14 cellular contexts compared by ENCODE assay signal in the genomic region with DNA sequence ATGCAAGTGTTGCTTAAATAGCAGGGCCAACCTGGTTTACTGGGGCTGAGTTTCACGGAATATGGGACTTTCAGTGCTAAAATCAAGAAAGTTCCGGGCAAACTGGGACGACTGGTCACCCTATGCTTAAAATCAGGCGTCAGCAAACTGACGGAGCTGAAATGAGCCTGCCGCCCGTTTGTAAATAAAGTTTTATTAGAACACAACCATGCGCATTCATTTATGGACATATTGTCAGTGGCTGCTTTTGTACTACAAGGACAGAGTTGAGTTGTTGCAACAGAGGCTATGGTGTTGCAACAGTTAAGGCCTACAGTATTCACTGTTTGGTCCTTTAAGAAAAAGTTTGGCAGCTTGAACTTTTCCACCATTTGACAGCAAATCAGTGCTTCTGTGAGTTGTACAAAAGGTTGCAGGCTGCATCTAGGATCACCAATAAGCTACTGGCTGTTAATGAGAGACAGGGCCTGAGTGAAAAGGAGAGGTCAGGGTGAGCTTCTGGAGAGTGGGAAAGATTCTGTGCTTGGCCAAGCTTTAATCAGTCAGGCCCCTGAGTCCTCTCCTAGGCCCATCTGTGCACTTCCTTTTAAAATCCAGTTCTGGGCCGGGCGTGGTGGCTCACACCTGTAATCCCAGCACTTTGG. TPM values are rescaled to one million over a fixed set of nuclear protein-coding genes. Genes with fewer than 3 reads are reported as not detected.
DNase-seq lines count a peak whose midpoint lies in the region; ATAC-seq and TF ChIP-seq lines count a peak whose summit lies in the region.
"Had no signal": no experiment of that assay in that cellular context is flagged by ENCODE, and none has a peak within 500 bp of the region (broad histone marks: within the 10 kb centered on the region; RNA-seq: fewer than 3 reads in every experiment).

No MANE protein-coding gene starts in this region.

- peaks cover 0 to 6% (median 0%) of the 10 kb centered on the region in 4 donors for H3K9me3 ChIP-seq in tibial nerve

- CTCF ChIA-PET in activated naive CD4-positive, alpha-beta T cell treated with anti-CD3 and anti-CD28 coated beads for 36 hours (lab: Charles Lee) = interaction anchor here (0.6 to 9.1 kb wide), 7 partner anchors 15 to 226 kb away, joined by 3 to 306 read pairs (median 3); partner anchors contain the start of gene ISCU
- CTCF ChIA-PET in activated naive CD4-positive, alpha-beta T cell treated with anti-CD3 and anti-CD28 coated beads, Interleukin-2, amount 10 ng/mL, durations not matched to agents 7 days and 5 days (lab: Charles Lee) = interaction anchor here (4.5 to 9.2 kb wide), 3 partner anchors 11 to 54 kb away, joined by 23 to 268 read pairs (median 160); partner anchors contain the start of genes ISCU, SART3 and SELPLG
- CTCF ChIA-PET in T-cell (lab: Charles Lee) = interaction anchor here (0.6 to 5.0 kb wide), 8 partner anchors 9 to 183 kb away, joined by 3 to 112 read pairs (median 3); partner anchors contain the start of genes ISCU (in 1 of the 2) and SELPLG (in 1 of the 2)

- no peak overlapping the region for H3K4me3 ChIP-seq in fibroblast of the aortic adventitia (ENCODE audit: low read depth, low read length)
- no peak overlapping the region for H3K4me3 ChIP-seq in tibial nerve
- H3K4me3 ChIP-seq: cardiac muscle cell had no signal

- no peaks in the 10 kb centered on the region for H3K27me3 Mint-ChIP-seq in activated naive CD4-positive, alpha-beta T cell treated with anti-CD3 and anti-CD28 coated beads for 36 hours (ENCODE audit: low read depth)
- no peaks in the 10 kb centered on the region for H3K27me3 Mint-ChIP-seq in activated naive CD4-positive, alpha-beta T cell treated with anti-CD3 and anti-CD28 coated beads, Interleukin-2, amount 10 ng/mL, durations not matched to agents 7 days and 5 days
- H3K27me3 Mint-ChIP-seq in T-cell = no peaks in the 10 kb centered on the region
- H3K27me3 Mint-ChIP-seq in stimulated activated memory B cell treated with anti-CD40 and anti-IgM and Interleukin-4, amounts not matched to agents 10 μg/mL and 1 μg/mL and 100 μg/mL, for 72 hours = no peaks in the 10 kb centered on the region
- peaks cover 18% of the 10 kb centered on the region for H3K27me3 Mint-ChIP-seq in endothelial cell (ENCODE audit: unreplicated experiment)
- H3K27me3 Mint-ChIP-seq: activated T-helper 17 cell treated with anti-CD3 and anti-CD28 coated beads, Interleukin-2, amount 50 U/mL, for 72 hours had no signal

- H3K36me3 Mint-ChIP-seq in activated naive CD4-positive, alpha-beta T cell treated with anti-CD3 and anti-CD28 coated beads for 36 hours (ENCODE audit: low read depth) = peaks cover 28% of the 10 kb centered on the region
- H3K36me3 Mint-ChIP-seq in activated naive CD4-positive, alpha-beta T cell treated with anti-CD3 and anti-CD28 coated beads, Interleukin-2, amount 10 ng/mL, durations not matched to agents 7 days and 5 days = peaks cover 80% of the 10 kb centered on the region
- peaks cover 49% of the 10 kb centered on the region for H3K36me3 Mint-ChIP-seq in T-cell
- H3K36me3 Mint-ChIP-seq in stimulated activated memory B cell treated with anti-CD40 and anti-IgM and Interleukin-4, amounts not matched to agents 10 μg/mL and 1 μg/mL and 100 μg/mL, for 72 hours = peaks cover 14% of the 10 kb centered on the region
- H3K36me3 Mint-ChIP-seq in endothelial cell (ENCODE audit: low read depth, unreplicated experiment) = no peaks in the 10 kb centered on the region

- H3K4me3 Mint-ChIP-seq in activated naive CD4-positive, alpha-beta T cell treated with anti-CD3 and anti-CD28 coated beads for 36 hours = no peak overlapping the region
- H3K4me3 Mint-ChIP-seq in activated naive CD4-positive, alpha-beta T cell treated with anti-CD3 and anti-CD28 coated beads, Interleukin-2, amount 10 ng/mL, durations not matched to agents 7 days and 5 days = no peak overlapping the region
- H3K4me3 Mint-ChIP-seq in T-cell = no peak overlapping the region
- no peak overlapping the region for H3K4me3 Mint-ChIP-seq in stimulated activated memory B cell treated with anti-CD40 and anti-IgM and Interleukin-4, amounts not matched to agents 10 μg/mL and 1 μg/mL and 100 μg/mL, for 72 hours
- H3K4me3 Mint-ChIP-seq in endothelial cell (ENCODE audit: unreplicated experiment) = no peak overlapping the region
- H3K4me3 Mint-ChIP-seq: activated T-helper 17 cell treated with anti-CD3 and anti-CD28 coated beads, Interleukin-2, amount 50 U/mL, for 72 hours had no signal

- no peak for DNase-seq in activated naive CD4-positive, alpha-beta T cell treated with anti-CD3 and anti-CD28 coated beads for 36 hours
- no peak for DNase-seq in activated naive CD4-positive, alpha-beta T cell treated with anti-CD3 and anti-CD28 coated beads, Interleukin-2, amount 10 ng/mL, durations not matched to agents 7 days and 5 days
- DNase-seq in T-cell (no peak), fibroblast of the aortic adventitia (ENCODE audit: low read depth) (peak; percentile 85), tibial nerve (ENCODE audit: low spot score in 2 of 2) (no peak), endothelial cell (ENCODE audit: low spot score) (no peak)
- DNase-seq: NCI-H187 treated with DMSO at 0.1 percent for 48 hours; stimulated activated naive CD4-positive, alpha-beta T cell treated with Interleukin-2 at 50 U/mL for 16 hours had no signal

- TF ChIP-seq CTCF in fibroblast of the aortic adventitia (IDR thresholded peaks at IDR 0.05; ENCODE audit: insufficient read depth, low read length) = no peak
- no peak for TF ChIP-seq CTCF in tibial nerve (IDR thresholded peaks at IDR 0.05)
- no peak for TF ChIP-seq CTCF in endothelial cell (IDR thresholded peaks at IDR 0.05; ENCODE audit: unreplicated experiment)

- H3K27ac Mint-ChIP-seq in activated naive CD4-positive, alpha-beta T cell treated with anti-CD3 and anti-CD28 coated beads for 36 hours = peak overlapping the region; percentile 54
- no peak overlapping the region for H3K27ac Mint-ChIP-seq in activated naive CD4-positive, alpha-beta T cell treated with anti-CD3 and anti-CD28 coated beads, Interleukin-2, amount 10 ng/mL, durations not matched to agents 7 days and 5 days
- H3K27ac Mint-ChIP-seq in T-cell (peak overlapping the region; percentile 41 to 75), endothelial cell (ENCODE audit: unreplicated experiment) (no peak overlapping the region)
- peak overlapping the region; percentile 29 for H3K27ac Mint-ChIP-seq in stimulated activated memory B cell treated with anti-CD40 and anti-IgM and Interleukin-4, amounts not matched to agents 10 μg/mL and 1 μg/mL and 100 μg/mL, for 72 hours

- no peaks in the 10 kb centered on the region for H3K27me3 ChIP-seq in tibial nerve
- H3K27me3 ChIP-seq: cardiac muscle cell had no signal

- WGBS in tibial nerve, 2 donors = 94 to 95% methylated on average over 10 of the region's 10 CpGs

- ATAC-seq in T-cell (replicated peaks in 1 of 4) (no peak), esophagus mucosa (no peak)
- ATAC-seq in stimulated activated memory B cell treated with anti-CD40 and anti-IgM and Interleukin-4, amounts not matched to agents 10 μg/mL and 1 μg/mL and 100 μg/mL, for 72 hours = no peak
- ATAC-seq: activated T-helper 17 cell treated with anti-CD3 and anti-CD28 coated beads, Interleukin-2, amount 50 U/mL, for 72 hours had no signal

- POLR2A ChIA-PET in T-cell (lab: Charles Lee) = no interaction called here

- H3K9me3 Mint-ChIP-seq in activated naive CD4-positive, alpha-beta T cell treated with anti-CD3 and anti-CD28 coated beads for 36 hours = peaks cover 12% of the 10 kb centered on the region
- H3K9me3 Mint-ChIP-seq in activated naive CD4-positive, alpha-beta T cell treated with anti-CD3 and anti-CD28 coated beads, Interleukin-2, amount 10 ng/mL, durations not matched to agents 7 days and 5 days = peaks cover 15% of the 10 kb centered on the region
- H3K9me3 Mint-ChIP-seq in T-cell = peaks cover 0 to 6% (median 0%) of the 10 kb centered on the region in 3 donors
- H3K9me3 Mint-ChIP-seq in stimulated activated memory B cell treated with anti-CD40 and anti-IgM and Interleukin-4, amounts not matched to agents 10 μg/mL and 1 μg/mL and 100 μg/mL, for 72 hours = peaks cover 8% of the 10 kb centered on the region
- no peaks in the 10 kb centered on the region for H3K9me3 Mint-ChIP-seq in endothelial cell (ENCODE audit: unreplicated experiment)
- H3K9me3 Mint-ChIP-seq: activated T-helper 17 cell treated with anti-CD3 and anti-CD28 coated beads, Interleukin-2, amount 50 U/mL, for 72 hours had no signal

- TF ChIP-seq EP300 in tibial nerve (IDR thresholded peaks at IDR 0.05) = peak in 1 of 2 donors; percentile 12

- H3K36me3 ChIP-seq in tibial nerve = no peaks in the 10 kb centered on the region
- H3K36me3 ChIP-seq: cardiac muscle cell had no signal

- peaks cover 41% of the 10 kb centered on the region for H3K4me1 Mint-ChIP-seq in activated naive CD4-positive, alpha-beta T cell treated with anti-CD3 and anti-CD28 coated beads for 36 hours (ENCODE audit: low read depth)
- H3K4me1 Mint-ChIP-seq in activated naive CD4-positive, alpha-beta T cell treated with anti-CD3 and anti-CD28 coated beads, Interleukin-2, amount 10 ng/mL, durations not matched to agents 7 days and 5 days = peaks cover 83% of the 10 kb centered on the region
- H3K4me1 Mint-ChIP-seq in T-cell (peaks cover 74 to 92% (median 75%) of the 10 kb centered on the region in 3 donors), endothelial cell (ENCODE audit: unreplicated experiment) (peaks cover 29% of the 10 kb centered on the region)
- H3K4me1 Mint-ChIP-seq in stimulated activated memory B cell treated with anti-CD40 and anti-IgM and Interleukin-4, amounts not matched to agents 10 μg/mL and 1 μg/mL and 100 μg/mL, for 72 hours = peaks cover 61% of the 10 kb centered on the region

- H3K27ac ChIP-seq in tibial nerve = no peak overlapping the region
- H3K27ac ChIP-seq: cardiac muscle cell, epithelial cell of prostate had no signal

- no peak for TF ChIP-seq POLR2A in tibial nerve (IDR thresholded peaks at IDR 0.05)

- H3K4me1 ChIP-seq in tibial nerve = peaks cover 0 to 27% (median 6%) of the 10 kb centered on the region in 4 donors

- intact Hi-C loops in activated naive CD4-positive, alpha-beta T cell treated with anti-CD3 and anti-CD28 coated beads for 36 hours (cut with micrococcal nuclease) = no loop called here

RNA-seq across cellular contexts. Expression of gene SELPLG, which starts 13.3 kb away (rescaled TPM):
- 10 to 100 TPM; 19.9 to 21.9 TPM for total RNA-seq in activated naive CD4-positive, alpha-beta T cell treated with anti-CD3 and anti-CD28 coated beads for 36 hours
- total RNA-seq in T-cell (100 to 1,000 TPM; 102 to 220 (median 215) TPM), fibroblast of the aortic adventitia (ENCODE audit: low replicate concordance) (0.57 and 1.5 TPM in 2 replicates), tibial nerve (10 to 100 TPM in 2 of 4 donors, 1 to 10 TPM in 2; 4.5 to 15.1 (median 9.2) TPM), esophagus mucosa (0.76 TPM), endothelial cell (ENCODE audit: unreplicated experiment) (1.6 TPM)

RNA-seq across cellular contexts. Expression of gene TMEM119, which starts 22.5 kb away (rescaled TPM):
- total RNA-seq in activated naive CD4-positive, alpha-beta T cell treated with anti-CD3 and anti-CD28 coated beads for 36 hours = not detected
- 1 to 10 TPM in 2 of 5 donors, under 1 TPM in 3; 0.13 to 3.9 (median 0.98) TPM for total RNA-seq in T-cell
- 58.4 and 164 TPM in 2 replicates for total RNA-seq in fibroblast of the aortic adventitia (ENCODE audit: low replicate concordance)
- 10 to 100 TPM in 3 of 4 donors, 1 to 10 TPM in 1; 9.0 to 48.8 (median 42.3) TPM for total RNA-seq in tibial nerve
- 2.0 TPM for total RNA-seq in esophagus mucosa
- 0.36 TPM for total RNA-seq in endothelial cell (ENCODE audit: unreplicated experiment)
- total RNA-seq: pulmonary artery endothelial cell had no signal

RNA-seq across cellular contexts. Expression of gene ISCU, which starts 58.0 kb away (rescaled TPM):
- 100 to 1,000 TPM; 103 to 105 TPM for total RNA-seq in activated naive CD4-positive, alpha-beta T cell treated with anti-CD3 and anti-CD28 coated beads for 36 hours
- 100 to 1,000 TPM; 108 to 190 (median 130) TPM for total RNA-seq in T-cell
- 136 TPM in 2 replicates for total RNA-seq in fibroblast of the aortic adventitia (ENCODE audit: low replicate concordance)
- 100 to 1,000 TPM; 172 to 269 (median 185) TPM for total RNA-seq in tibial nerve
- 51.2 TPM for total RNA-seq in esophagus mucosa
- 67.8 TPM for total RNA-seq in endothelial cell (ENCODE audit: unreplicated experiment)

RNA-seq across cellular contexts. Expression of gene SART3, which starts 59.4 kb away (rescaled TPM):
- total RNA-seq in activated naive CD4-positive, alpha-beta T cell treated with anti-CD3 and anti-CD28 coated beads for 36 hours = 10 to 100 TPM; 81.9 to 82.5 TPM
- 100 to 1,000 TPM in 1 of 5 donors, 10 to 100 TPM in 4; 76.3 to 107 (median 84.9) TPM for total RNA-seq in T-cell
- total RNA-seq in fibroblast of the aortic adventitia (ENCODE audit: low replicate concordance) = 46.6 and 105 TPM in 2 replicates
- 10 to 100 TPM; 51.3 to 70.1 (median 63.4) TPM for total RNA-seq in tibial nerve
- total RNA-seq in esophagus mucosa = 25.7 TPM
- 67.8 TPM for total RNA-seq in endothelial cell (ENCODE audit: unreplicated experiment)

Comparison
In these comparisons a context has a peak if more than half of its experiments do, and no peak if none do; other contexts are left out.
1. H3K27ac Mint-ChIP-seq: peak in activated naive CD4-positive, alpha-beta T cell treated with anti-CD3 and anti-CD28 coated beads for 36 hours (single experiment), T-cell (2 of 2) and stimulated activated memory B cell treated with anti-CD40 and anti-IgM and Interleukin-4, amounts not matched to agents 10 μg/mL and 1 μg/mL and 100 μg/mL, for 72 hours (single experiment); none in activated naive CD4-positive, alpha-beta T cell treated with anti-CD3 and anti-CD28 coated beads, Interleukin-2, amount 10 ng/mL, durations not matched to agents 7 days and 5 days (single experiment) and endothelial cell (single experiment).
2. RNA of gene SELPLG, which starts 13.3 kb away (total RNA-seq): 102 to 220 TPM in T-cell; 19.9 to 21.9 TPM in activated naive CD4-positive, alpha-beta T cell treated with anti-CD3 and anti-CD28 coated beads for 36 hours, 4.5 to 15.1 TPM in tibial nerve, 1.6 TPM in endothelial cell (single experiment), 0.57 to 1.5 TPM in fibroblast of the aortic adventitia and 0.76 TPM in esophagus mucosa (single experiment); every median in the first group is over 4 times any median in the second.